In genomic region chr11:847876-848275, GRCh38 we compare ENCODE assay signal across 15 cellular contexts. TPM values are rescaled to one million over a fixed set of nuclear protein-coding genes. Genes with fewer than 3 reads are reported as not detected.
"Had no signal": no experiment of that assay in that cellular context is flagged by ENCODE, and none has a peak within 500 bp of the region (broad histone marks: within the 10 kb centered on the region; RNA-seq: fewer than 3 reads in every experiment).

No MANE protein-coding gene starts in this region.

- H3K9me3 ChIP-seq: gastroesophageal sphincter, pancreas, prostate gland, sigmoid colon, uterus had no signal

- H3K4me3 ChIP-seq: pancreas, prostate gland, sigmoid colon, uterus had no signal

- H3K27me3 ChIP-seq: pancreas, uterus had no signal

- DNase-seq: amniotic stem cell, hippocampal formation, sigmoid colon, uterus had no signal

- H3K27ac ChIP-seq: pancreas, prostate gland, sigmoid colon, WERI-Rb-1 had no signal

- H3K27ac Mint-ChIP-seq: activated CD4-positive, alpha-beta memory T cell treated with anti-CD3 and anti-CD28 coated beads for 36 hours; activated T-cell treated with anti-CD3 and anti-CD28 coated beads, Interleukin-2, amount 50 U/mL, for 24 hours; stimulated activated effector memory CD8-positive, alpha-beta T cell treated with anti-CD3 and anti-CD28 coated beads, Interleukin-12 subunit alpha, Interleukin-12 subunit beta, amount 100 ng/mL, for 72 hours; stimulated activated naive CD8-positive, alpha-beta T cell treated with anti-CD3 and anti-CD28 coated beads, Interleukin-15, amount 100 ng/mL, for 72 hours; type B pancreatic cell had no signal

- FAIRE-seq: pancreas, small intestine had no signal

- H3K36me3 Mint-ChIP-seq: activated CD4-positive, alpha-beta memory T cell treated with anti-CD3 and anti-CD28 coated beads for 36 hours; naive thymus-derived CD4-positive, alpha-beta T cell; stimulated activated effector memory CD8-positive, alpha-beta T cell treated with anti-CD3 and anti-CD28 coated beads, Interleukin-12 subunit alpha, Interleukin-12 subunit beta, amount 100 ng/mL, for 72 hours; type B pancreatic cell had no signal

- ATAC-seq: gastroesophageal sphincter had no signal

- H3K36me3 ChIP-seq: pancreas, prostate gland, sigmoid colon, uterus, WERI-Rb-1 had no signal

- H3K9me3 Mint-ChIP-seq: activated CD4-positive, alpha-beta memory T cell treated with anti-CD3 and anti-CD28 coated beads for 36 hours; activated T-cell treated with anti-CD3 and anti-CD28 coated beads, Interleukin-2, amount 50 U/mL, for 24 hours; naive thymus-derived CD4-positive, alpha-beta T cell; stimulated activated effector memory CD8-positive, alpha-beta T cell treated with anti-CD3 and anti-CD28 coated beads, Interleukin-12 subunit alpha, Interleukin-12 subunit beta, amount 100 ng/mL, for 72 hours; stimulated activated naive CD8-positive, alpha-beta T cell treated with anti-CD3 and anti-CD28 coated beads, Interleukin-15, amount 100 ng/mL, for 72 hours; type B pancreatic cell had no signal

RNA-seq across cellular contexts. Expression of gene CRACR2B, which starts 20.2 kb away (rescaled TPM):
- polyA plus RNA-seq: naive thymus-derived CD4-positive, alpha-beta T cell had no signal
